15 cellular contexts compared by ENCODE assay signal in the genomic region with DNA sequence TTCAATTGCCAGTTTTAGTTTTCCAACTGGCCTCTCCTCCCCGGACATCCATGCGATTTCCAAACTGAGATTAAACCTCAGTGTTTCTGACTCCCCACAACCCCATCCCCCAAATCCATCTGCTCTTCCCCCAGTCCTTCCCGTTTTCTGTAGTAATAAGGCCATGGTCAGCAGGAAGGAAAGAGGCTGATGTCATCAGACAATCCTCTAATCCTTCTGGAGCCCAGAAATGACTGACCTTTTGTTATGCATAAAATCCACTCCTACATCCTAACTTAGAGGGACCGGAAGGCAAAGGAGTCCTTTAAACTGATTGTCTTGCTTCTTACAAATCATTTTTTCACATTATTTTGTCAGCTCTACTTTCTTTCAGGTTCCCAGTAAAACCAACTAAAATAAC.
A peak's percentile ranks its signal among the peaks of the same experiment; 100 is the strongest.
DNase-seq lines count a peak whose midpoint lies in the region; ATAC-seq and TF ChIP-seq lines count a peak whose summit lies in the region.
"Had no signal": no experiment of that assay in that cellular context is flagged by ENCODE, and none has a peak within 500 bp of the region (broad histone marks: within the 10 kb centered on the region; RNA-seq: fewer than 3 reads in every experiment).

No MANE protein-coding gene starts in this region.

- H3K4me3 ChIP-seq in heart left ventricle, result no peak overlapping the region
- H3K4me3 ChIP-seq in right lobe of liver, result no peak overlapping the region
- no peak overlapping the region for H3K4me3 ChIP-seq in upper lobe of right lung
- H3K4me3 ChIP-seq: MG63, sigmoid colon had no signal

- TF ChIP-seq CTCF in heart left ventricle (IDR thresholded peaks at IDR 0.05), result no peak
- no peak for TF ChIP-seq CTCF in endothelial cell (IDR thresholded peaks at IDR 0.05; ENCODE audit: unreplicated experiment)
- TF ChIP-seq CTCF in right lobe of liver (IDR thresholded peaks at IDR 0.05), result no peak
- TF ChIP-seq CTCF in upper lobe of right lung (IDR thresholded peaks at IDR 0.05), result no peak

- H3K4me1 Mint-ChIP-seq in endothelial cell (ENCODE audit: unreplicated experiment), result peaks cover 58% of the 10 kb centered on the region

- H3K4me1 ChIP-seq in heart left ventricle (peaks cover 0 to 24% (median 8%) of the 10 kb centered on the region in 12 donors), right lobe of liver (peaks cover 0 to 14% (median 6%) of the 10 kb centered on the region in 4 donors), upper lobe of right lung (peaks cover 10% of the 10 kb centered on the region)

- DNase-seq in heart left ventricle (no peak), Right ventricle myocardium inferior (ENCODE audit: missing footprints) (no peak), endothelial cell (ENCODE audit: low spot score) (no peak), right lobe of liver (no peak), upper lobe of right lung (no peak)
- DNase-seq: activated CD4-positive, alpha-beta T cell treated with anti-CD3 and anti-CD28 coated beads, Interleukin-2, amount 50 U/mL, for 48 hours; amniotic stem cell; CD8-positive, alpha-beta memory T cell; MG63; SIG-M5; sigmoid colon; stimulated activated naive CD8-positive, alpha-beta T cell treated with anti-CD3 and anti-CD28 coated beads, Interleukin-15, Interleukin-2, amounts not matched to agents 100 U/mL and 50 U/mL, for 24 hours had no signal

- ATAC-seq in heart left ventricle (peak in 3 of 4 donors; percentile 43 to 75 (median 53)), Right ventricle myocardium inferior (no peak), right lobe of liver (peak; percentile 24 to 58 (median 41)), upper lobe of right lung (peak; percentile 5), HG03097 (IDR thresholded peaks at IDR 0.05; ENCODE audit: low FRiP score, unreplicated experiment) (no peak), HG03378 (IDR thresholded peaks at IDR 0.05; ENCODE audit: unreplicated experiment) (no peak), HG02938 (IDR thresholded peaks at IDR 0.05; ENCODE audit: unreplicated experiment) (no peak)
- ATAC-seq: stimulated activated naive CD8-positive, alpha-beta T cell treated with anti-CD3 and anti-CD28 coated beads, Interleukin-15, Interleukin-2, amounts not matched to agents 100 U/mL and 50 U/mL, for 24 hours had no signal

- TF ChIP-seq POLR2A in heart left ventricle (IDR thresholded peaks at IDR 0.05), result no peak
- TF ChIP-seq POLR2A in right lobe of liver (IDR thresholded peaks at IDR 0.05), result no peak

- peak overlapping the region; percentile 74 for H3K27ac Mint-ChIP-seq in endothelial cell (ENCODE audit: unreplicated experiment)
- H3K27ac Mint-ChIP-seq: CD8-positive, alpha-beta memory T cell had no signal

- H3K4me3 Mint-ChIP-seq in endothelial cell (ENCODE audit: unreplicated experiment), result peak overlapping the region; percentile 13
- H3K4me3 Mint-ChIP-seq: CD8-positive, alpha-beta memory T cell had no signal

- no peaks in the 10 kb centered on the region for H3K27me3 Mint-ChIP-seq in endothelial cell (ENCODE audit: unreplicated experiment)

- 38 to 50% (median 44%) methylated on average over 4 of the region's 4 CpGs for WGBS in heart left ventricle, 4 donors
- 34% methylated on average over 4 of the region's 4 CpGs for WGBS in right lobe of liver (ENCODE audit: insufficient coverage, low coverage, low lambda C conversion rate, missing lambda C conversion rate)

- no peaks in the 10 kb centered on the region for H3K36me3 Mint-ChIP-seq in endothelial cell (ENCODE audit: low read depth, unreplicated experiment)
- H3K36me3 Mint-ChIP-seq: CD8-positive, alpha-beta memory T cell had no signal

- no peaks in the 10 kb centered on the region for H3K36me3 ChIP-seq in heart left ventricle
- no peaks in the 10 kb centered on the region for H3K36me3 ChIP-seq in right lobe of liver
- H3K36me3 ChIP-seq in upper lobe of right lung, result no peaks in the 10 kb centered on the region
- H3K36me3 ChIP-seq: MG63, sigmoid colon had no signal

- H3K9me3 ChIP-seq in heart left ventricle (no peaks in the 10 kb centered on the region), right lobe of liver (no peaks in the 10 kb centered on the region), upper lobe of right lung (no peaks in the 10 kb centered on the region)
- H3K9me3 ChIP-seq: MG63, sigmoid colon had no signal

- intact Hi-C loops in heart left ventricle (cut with DNase I) (no loop called here), Right ventricle myocardium inferior (cut with DNase I) (no loop called here), right lobe of liver (cut with DNase I) (no loop called here), upper lobe of right lung (cut with DNase I) (no loop called here)

- H3K27ac ChIP-seq in heart left ventricle (peak overlapping the region in 4 of 12 donors; percentile 9 to 42 (median 22)), right lobe of liver (peak overlapping the region in 2 of 3 donors; percentile 33 to 53), upper lobe of right lung (no peak overlapping the region)

- H3K27me3 ChIP-seq in heart left ventricle (peaks cover 0 to 31% (median 0%) of the 10 kb centered on the region in 9 donors), right lobe of liver (no peaks in the 10 kb centered on the region), upper lobe of right lung (no peaks in the 10 kb centered on the region)
- H3K27me3 ChIP-seq: sigmoid colon had no signal

- H3K9me3 Mint-ChIP-seq in endothelial cell (ENCODE audit: unreplicated experiment), result no peaks in the 10 kb centered on the region
- H3K9me3 Mint-ChIP-seq: CD8-positive, alpha-beta memory T cell had no signal

Comparison
In these comparisons a context has a peak if more than half of its experiments do, and no peak if none do; other contexts are left out.
1. ATAC-seq: peak in heart left ventricle (3 of 4), right lobe of liver (4 of 4) and upper lobe of right lung (single experiment); none in Right ventricle myocardium inferior (single experiment), HG03097 (single experiment), HG03378 (single experiment) and HG02938 (single experiment).